In the genomic region with DNA sequence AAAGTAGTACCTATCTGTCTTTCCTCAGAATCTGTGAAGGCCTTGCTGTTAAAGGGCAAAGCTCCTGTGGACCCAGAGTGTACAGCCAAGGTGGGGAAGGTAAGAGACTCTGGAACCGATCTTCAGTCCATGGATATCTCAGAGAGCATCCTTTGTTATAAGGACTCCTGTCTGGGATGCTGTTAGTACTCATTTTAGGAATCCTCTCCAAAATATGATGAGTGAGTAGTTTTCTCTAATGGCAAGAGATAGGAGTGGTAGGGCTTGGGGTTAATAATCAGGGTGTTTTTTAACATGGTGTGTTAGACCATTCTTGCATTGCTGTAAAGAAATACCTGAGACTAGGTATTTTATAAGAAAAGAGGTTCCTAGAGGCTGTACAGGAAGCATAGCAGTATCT, we compare ENCODE assay signal across 20 cellular contexts. TPM values are rescaled to one million over a fixed set of nuclear protein-coding genes. Genes with fewer than 3 reads are reported as not detected.
DNase-seq lines count a peak whose midpoint lies in the region; ATAC-seq and TF ChIP-seq lines count a peak whose summit lies in the region.
"Had no signal": no experiment of that assay in that cellular context is flagged by ENCODE, and none has a peak within 500 bp of the region (broad histone marks: within the 10 kb centered on the region; RNA-seq: fewer than 3 reads in every experiment).

No MANE protein-coding gene starts in this region.

- H3K4me1 ChIP-seq in CD8-positive, alpha-beta T cell (ENCODE audit: insufficient read depth, low read length) = peaks cover 8% of the 10 kb centered on the region
- H3K4me1 ChIP-seq: parathyroid adenoma had no signal

- H3K4me3 Mint-ChIP-seq in activated CD4-positive, alpha-beta T cell treated with anti-CD3 and anti-CD28 coated beads for 36 hours = no peak overlapping the region
- no peak overlapping the region for H3K4me3 Mint-ChIP-seq in CD8-positive, alpha-beta T cell
- H3K4me3 Mint-ChIP-seq in activated T-helper 2 cell treated with anti-CD3 and anti-CD28 coated beads, Interferon-gamma antibody, Interleukin-2, Interleukin-4, amounts not matched to agents 10 μg/mL and 5 μg/mL and 100 μg/mL, durations not matched to agents 14 hours and 24 hours and 36 hours (ENCODE audit: low read depth) = no peak overlapping the region
- no peak overlapping the region for H3K4me3 Mint-ChIP-seq in natural killer cell treated with Interleukin-12 subunit alpha and Interleukin-12 subunit beta and Interleukin-15 and Interleukin-18, amount 100 ng/mL, for 72 hours

- peak overlapping the region; percentile 16 for H3K27ac Mint-ChIP-seq in activated CD4-positive, alpha-beta T cell treated with anti-CD3 and anti-CD28 coated beads for 36 hours
- H3K27ac Mint-ChIP-seq in CD8-positive, alpha-beta T cell = peak overlapping the region; percentile 15
- H3K27ac Mint-ChIP-seq in activated T-helper 2 cell treated with anti-CD3 and anti-CD28 coated beads, Interferon-gamma antibody, Interleukin-2, Interleukin-4, amounts not matched to agents 10 μg/mL and 5 μg/mL and 100 μg/mL, durations not matched to agents 14 hours and 24 hours and 36 hours = peak overlapping the region; percentile 72
- H3K27ac Mint-ChIP-seq in natural killer cell treated with Interleukin-12 subunit alpha and Interleukin-12 subunit beta and Interleukin-15 and Interleukin-18, amount 100 ng/mL, for 72 hours = peak overlapping the region; percentile 7 to 23

- intact Hi-C loops in activated CD4-positive, alpha-beta T cell treated with anti-CD3 and anti-CD28 coated beads for 36 hours (cut with DNase I, micrococcal nuclease) = no loop called here
- intact Hi-C loops in CD8-positive, alpha-beta T cell (cut with DNase I, micrococcal nuclease) = loop anchor here (2.0 to 10.0 kb wide), 3 partner anchors 39 to 759 kb away; a partner anchor contains a TSS
- intact Hi-C loops in activated T-helper 2 cell treated with anti-CD3 and anti-CD28 coated beads, Interferon-gamma antibody, Interleukin-2, Interleukin-4, amounts not matched to agents 10 μg/mL and 5 μg/mL and 100 μg/mL, durations not matched to agents 14 hours and 24 hours and 36 hours (cut with micrococcal nuclease) = no loop called here

- CTCF ChIA-PET in activated CD4-positive, alpha-beta T cell treated with anti-CD3 and anti-CD28 coated beads for 36 hours (lab: Charles Lee) = interaction anchor here (4.4 kb wide), 1 partner anchor 12 kb away, joined by 32 read pairs; a partner anchor contains a TSS
- CTCF ChIA-PET in CD8-positive, alpha-beta T cell (lab: Charles Lee) = interaction anchor here (2.8 to 7.8 kb wide), 2 partner anchors 17 to 336 kb away, joined by 6 to 102 read pairs; no protein-coding TSS in a partner anchor

- no peak overlapping the region for H3K4me3 ChIP-seq in CD8-positive, alpha-beta T cell (ENCODE audit: low read depth, low read length)
- H3K4me3 ChIP-seq: heart left ventricle, upper lobe of right lung had no signal

- no peaks in the 10 kb centered on the region for H3K36me3 ChIP-seq in CD8-positive, alpha-beta T cell (ENCODE audit: insufficient read depth, low read length)

- TF ChIP-seq CTCF in CD8-positive, alpha-beta T cell (IDR thresholded peaks at IDR 0.05) = no peak

- H3K9me3 Mint-ChIP-seq in activated CD4-positive, alpha-beta T cell treated with anti-CD3 and anti-CD28 coated beads for 36 hours (ENCODE audit: low read depth) = no peaks in the 10 kb centered on the region
- no peaks in the 10 kb centered on the region for H3K9me3 Mint-ChIP-seq in CD8-positive, alpha-beta T cell
- H3K9me3 Mint-ChIP-seq in activated T-helper 2 cell treated with anti-CD3 and anti-CD28 coated beads, Interferon-gamma antibody, Interleukin-2, Interleukin-4, amounts not matched to agents 10 μg/mL and 5 μg/mL and 100 μg/mL, durations not matched to agents 14 hours and 24 hours and 36 hours = no peaks in the 10 kb centered on the region
- no peaks in the 10 kb centered on the region for H3K9me3 Mint-ChIP-seq in natural killer cell treated with Interleukin-12 subunit alpha and Interleukin-12 subunit beta and Interleukin-15 and Interleukin-18, amount 100 ng/mL, for 72 hours

- H3K27ac ChIP-seq in CD8-positive, alpha-beta T cell (ENCODE audit: low read depth, low read length) = no peak overlapping the region
- H3K27ac ChIP-seq: parathyroid adenoma, upper lobe of right lung had no signal

- no peaks in the 10 kb centered on the region for H3K27me3 Mint-ChIP-seq in activated CD4-positive, alpha-beta T cell treated with anti-CD3 and anti-CD28 coated beads for 36 hours
- H3K27me3 Mint-ChIP-seq in CD8-positive, alpha-beta T cell (ENCODE audit: low read depth) = no peaks in the 10 kb centered on the region
- H3K27me3 Mint-ChIP-seq in activated T-helper 2 cell treated with anti-CD3 and anti-CD28 coated beads, Interferon-gamma antibody, Interleukin-2, Interleukin-4, amounts not matched to agents 10 μg/mL and 5 μg/mL and 100 μg/mL, durations not matched to agents 14 hours and 24 hours and 36 hours (ENCODE audit: low read depth) = no peaks in the 10 kb centered on the region
- H3K27me3 Mint-ChIP-seq in natural killer cell treated with Interleukin-12 subunit alpha and Interleukin-12 subunit beta and Interleukin-15 and Interleukin-18, amount 100 ng/mL, for 72 hours = no peaks in the 10 kb centered on the region

- peaks cover 39% of the 10 kb centered on the region for H3K36me3 Mint-ChIP-seq in activated CD4-positive, alpha-beta T cell treated with anti-CD3 and anti-CD28 coated beads for 36 hours (ENCODE audit: low read depth)
- peaks cover 40% of the 10 kb centered on the region for H3K36me3 Mint-ChIP-seq in CD8-positive, alpha-beta T cell
- H3K36me3 Mint-ChIP-seq in activated T-helper 2 cell treated with anti-CD3 and anti-CD28 coated beads, Interferon-gamma antibody, Interleukin-2, Interleukin-4, amounts not matched to agents 10 μg/mL and 5 μg/mL and 100 μg/mL, durations not matched to agents 14 hours and 24 hours and 36 hours (ENCODE audit: low read depth) = peaks cover 37% of the 10 kb centered on the region
- peaks cover 5% of the 10 kb centered on the region for H3K36me3 Mint-ChIP-seq in natural killer cell treated with Interleukin-12 subunit alpha and Interleukin-12 subunit beta and Interleukin-15 and Interleukin-18, amount 100 ng/mL, for 72 hours

- POLR2A ChIA-PET in activated CD4-positive, alpha-beta T cell treated with anti-CD3 and anti-CD28 coated beads for 36 hours (lab: Charles Lee) = no interaction called here
- POLR2A ChIA-PET in CD8-positive, alpha-beta T cell (lab: Charles Lee) = no interaction called here

- no peak for ATAC-seq in activated CD4-positive, alpha-beta T cell treated with anti-CD3 and anti-CD28 coated beads for 36 hours
- no peak for ATAC-seq in CD8-positive, alpha-beta T cell
- ATAC-seq in natural killer cell treated with Interleukin-12 subunit alpha and Interleukin-12 subunit beta and Interleukin-15 and Interleukin-18, amount 100 ng/mL, for 72 hours = no peak
- no peak for ATAC-seq in HG03432 (IDR thresholded peaks at IDR 0.05; ENCODE audit: unreplicated experiment)
- no peak for ATAC-seq in GM18498 (IDR thresholded peaks at IDR 0.05; ENCODE audit: unreplicated experiment)
- ATAC-seq: heart left ventricle; left ventricle myocardium superior; stimulated activated naive CD8-positive, alpha-beta T cell treated with anti-CD3 and anti-CD28 coated beads, Interleukin-15, Interleukin-2, amounts not matched to agents 100 U/mL and 50 U/mL, for 24 hours; upper lobe of right lung had no signal

- no peaks in the 10 kb centered on the region for H3K27me3 ChIP-seq in CD8-positive, alpha-beta T cell (ENCODE audit: insufficient read depth, low read length)
- H3K27me3 ChIP-seq: heart left ventricle, upper lobe of right lung had no signal

- H3K9me3 ChIP-seq in CD8-positive, alpha-beta T cell (ENCODE audit: low read length) = no peaks in the 10 kb centered on the region
- H3K9me3 ChIP-seq: heart left ventricle, upper lobe of right lung had no signal

- no peak for DNase-seq in activated CD4-positive, alpha-beta T cell treated with anti-CD3 and anti-CD28 coated beads for 36 hours
- DNase-seq in activated CD4-positive, alpha-beta T cell treated with anti-CD3 and anti-CD28 coated beads for 1 hour = no peak
- no peak for DNase-seq in CD8-positive, alpha-beta T cell
- DNase-seq in activated T-helper 2 cell treated with anti-CD3 and anti-CD28 coated beads, Interferon-gamma antibody, Interleukin-2, Interleukin-4, amounts not matched to agents 10 μg/mL and 5 μg/mL and 100 μg/mL, durations not matched to agents 14 hours and 24 hours and 36 hours (ENCODE audit: low spot score) = no peak
- DNase-seq in natural killer cell treated with Interleukin-12 subunit alpha and Interleukin-12 subunit beta and Interleukin-15 and Interleukin-18, amount 100 ng/mL, for 72 hours (ENCODE audit: low spot score) = no peak
- DNase-seq in NCI-H1694 treated with DMSO at 0.1 percent for 48 hours (lab: John Stamatoyannopoulos, UW) = no peak
- DNase-seq: activated gamma-delta T cell; DMS 273 treated with DMSO at 0.1 percent for 48 hours; GDM1; H7; heart left ventricle; left ventricle myocardium superior; NCI-H2171 treated with DMSO at 0.1 percent for 48 hours; stimulated activated CD4-positive, alpha-beta T cell treated with anti-CD3 and anti-CD28 coated beads, Interleukin-1b, Interleukin-23, amount 100 ng/mL, for 48 hours; stimulated activated naive CD8-positive, alpha-beta T cell treated with anti-CD3 and anti-CD28 coated beads, Interleukin-15, Interleukin-2, amounts not matched to agents 100 U/mL and 50 U/mL, for 24 hours; SW 1271; upper lobe of right lung had no signal

- H3K4me1 Mint-ChIP-seq in activated CD4-positive, alpha-beta T cell treated with anti-CD3 and anti-CD28 coated beads for 36 hours = peaks cover 20% of the 10 kb centered on the region
- peaks cover 16% of the 10 kb centered on the region for H3K4me1 Mint-ChIP-seq in CD8-positive, alpha-beta T cell (ENCODE audit: low read depth)
- peaks cover 13% of the 10 kb centered on the region for H3K4me1 Mint-ChIP-seq in activated T-helper 2 cell treated with anti-CD3 and anti-CD28 coated beads, Interferon-gamma antibody, Interleukin-2, Interleukin-4, amounts not matched to agents 10 μg/mL and 5 μg/mL and 100 μg/mL, durations not matched to agents 14 hours and 24 hours and 36 hours (ENCODE audit: low read depth)
- peaks cover 6 to 12% of the 10 kb centered on the region in 2 donors for H3K4me1 Mint-ChIP-seq in natural killer cell treated with Interleukin-12 subunit alpha and Interleukin-12 subunit beta and Interleukin-15 and Interleukin-18, amount 100 ng/mL, for 72 hours (ENCODE audit: low read depth in 2 of 2)

RNA-seq across cellular contexts. Expression of a gene that starts 1.9 kb away (rescaled TPM):
- 10 to 100 TPM; 39.4 to 41.8 TPM for total RNA-seq in activated CD4-positive, alpha-beta T cell treated with anti-CD3 and anti-CD28 coated beads for 36 hours
- total RNA-seq in CD8-positive, alpha-beta T cell = 10 to 100 TPM; 15.9 to 16.5 TPM
- 31.2 and 31.5 TPM in 2 replicates for total RNA-seq in activated T-helper 2 cell treated with anti-CD3 and anti-CD28 coated beads, Interferon-gamma antibody, Interleukin-2, Interleukin-4, amounts not matched to agents 10 μg/mL and 5 μg/mL and 100 μg/mL, durations not matched to agents 14 hours and 24 hours and 36 hours
- total RNA-seq in natural killer cell treated with Interleukin-12 subunit alpha and Interleukin-12 subunit beta and Interleukin-15 and Interleukin-18, amount 100 ng/mL, for 72 hours = 10 to 100 TPM; 23.7 to 37.2 TPM

RNA-seq across cellular contexts. Expression of a gene that starts 12.3 kb away (rescaled TPM):
- total RNA-seq in activated CD4-positive, alpha-beta T cell treated with anti-CD3 and anti-CD28 coated beads for 36 hours = 10 to 100 TPM; 57.4 to 67.0 TPM
- total RNA-seq in CD8-positive, alpha-beta T cell = 10 to 100 TPM; 26.9 to 28.0 TPM
- total RNA-seq in activated T-helper 2 cell treated with anti-CD3 and anti-CD28 coated beads, Interferon-gamma antibody, Interleukin-2, Interleukin-4, amounts not matched to agents 10 μg/mL and 5 μg/mL and 100 μg/mL, durations not matched to agents 14 hours and 24 hours and 36 hours = 44.0 and 46.8 TPM in 2 replicates
- 10 to 100 TPM; 25.4 to 66.3 TPM for total RNA-seq in natural killer cell treated with Interleukin-12 subunit alpha and Interleukin-12 subunit beta and Interleukin-15 and Interleukin-18, amount 100 ng/mL, for 72 hours

RNA-seq across cellular contexts. Expression of a gene that starts 39.6 kb away (rescaled TPM):
- total RNA-seq in activated CD4-positive, alpha-beta T cell treated with anti-CD3 and anti-CD28 coated beads for 36 hours = 10 to 100 TPM; 21.6 to 23.5 TPM
- total RNA-seq in CD8-positive, alpha-beta T cell = 1 to 10 TPM; 9.2 to 9.9 TPM
- total RNA-seq in activated T-helper 2 cell treated with anti-CD3 and anti-CD28 coated beads, Interferon-gamma antibody, Interleukin-2, Interleukin-4, amounts not matched to agents 10 μg/mL and 5 μg/mL and 100 μg/mL, durations not matched to agents 14 hours and 24 hours and 36 hours = 30.4 and 31.2 TPM in 2 replicates
- 10 to 100 TPM; 27.4 to 27.7 TPM for total RNA-seq in natural killer cell treated with Interleukin-12 subunit alpha and Interleukin-12 subunit beta and Interleukin-15 and Interleukin-18, amount 100 ng/mL, for 72 hours

Comparison
In these comparisons a context has a peak if more than half of its experiments do, and no peak if none do; other contexts are left out.
1. H3K27ac Mint-ChIP-seq: peak in every context shown above with its lines; median percentile 72 in activated T-helper 2 cell treated with anti-CD3 and anti-CD28 coated beads, Interferon-gamma antibody, Interleukin-2, Interleukin-4, amounts not matched to agents 10 μg/mL and 5 μg/mL and 100 μg/mL, durations not matched to agents 14 hours and 24 hours and 36 hours; 16 in activated CD4-positive, alpha-beta T cell treated with anti-CD3 and anti-CD28 coated beads for 36 hours; 15 in CD8-positive, alpha-beta T cell; 15 in natural killer cell treated with Interleukin-12 subunit alpha and Interleukin-12 subunit beta and Interleukin-15 and Interleukin-18, amount 100 ng/mL, for 72 hours.
2. intact Hi-C loops: an anchor here in CD8-positive, alpha-beta T cell (2.0 to 10.0 kb wide); none called in activated CD4-positive, alpha-beta T cell treated with anti-CD3 and anti-CD28 coated beads for 36 hours and activated T-helper 2 cell treated with anti-CD3 and anti-CD28 coated beads, Interferon-gamma antibody, Interleukin-2, Interleukin-4, amounts not matched to agents 10 μg/mL and 5 μg/mL and 100 μg/mL, durations not matched to agents 14 hours and 24 hours and 36 hours.